In genomic region chr7:106947244-106947728, GRCh38 we compare ENCODE assay signal across 1 cellular context.
TF ChIP-seq lines count a peak whose summit lies in the region.

No MANE protein-coding gene starts in this region.

TF ChIP-seq in endothelial cell of umbilical vein, 7 proteins besides CTCF, POLR2A, EP300 and RAD21:
- TF ChIP-seq EZH2 (IDR thresholded peaks at IDR 0.05; ENCODE audit: borderline replicate concordance, low read depth, low read length, severe bottlenecking) (no peak), GATA2 (IDR thresholded peaks at IDR 0.05; ENCODE audit: insufficient read depth, insufficient read length, low read depth, low read length) (no peak), POLR2AphosphoS5 (IDR thresholded peaks at IDR 0.05; ENCODE audit: insufficient read depth, low read depth, low read length) (no peak), JUN (IDR thresholded peaks at IDR 0.05; ENCODE audit: borderline replicate concordance, insufficient read depth, insufficient read length, low read depth) (no peak), FOS (IDR thresholded peaks at IDR 0.05; ENCODE audit: borderline replicate concordance, insufficient read depth, low read length) (no peak), MYC (IDR thresholded peaks at IDR 0.05; ENCODE audit: low read depth, low read length) (no peak)
- TF ChIP-seq, protein P1, sequence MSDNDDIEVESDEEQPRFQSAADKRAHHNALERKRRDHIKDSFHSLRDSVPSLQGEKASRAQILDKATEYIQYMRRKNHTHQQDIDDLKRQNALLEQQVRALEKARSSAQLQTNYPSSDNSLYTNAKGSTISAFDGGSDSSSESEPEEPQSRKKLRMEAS (IDR thresholded peaks at IDR 0.05; ENCODE audit: insufficient read depth, insufficient read length) = no peak
